ENCODE assay signal across 16 cellular contexts in the genomic region with DNA sequence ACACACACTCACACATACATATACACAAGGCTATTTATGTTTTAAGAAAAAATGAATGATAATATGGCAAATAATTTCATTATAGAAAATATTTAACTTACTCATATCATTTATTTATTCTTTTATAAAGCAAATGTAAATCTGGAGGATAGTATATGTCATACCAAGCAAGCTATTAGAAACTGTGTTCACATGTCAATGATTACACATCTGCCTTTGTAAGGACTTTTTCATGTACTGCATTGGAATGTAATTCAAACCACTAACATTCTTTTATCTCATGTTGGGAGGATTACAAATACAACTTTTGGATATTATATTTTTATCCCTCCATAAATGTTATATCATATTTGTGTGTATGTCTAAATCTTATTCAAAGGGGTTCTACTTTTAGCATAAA.
"Had no signal": no experiment of that assay in that cellular context is flagged by ENCODE, and none has a peak within 500 bp of the region (broad histone marks: within the 10 kb centered on the region; RNA-seq: fewer than 3 reads in every experiment).

No MANE protein-coding gene starts in this region.

- DNase-seq: erythroblast; foreskin melanocyte; islet precursor cell; left lung; lower lobe of right lung; natural killer cell; ovary; sigmoid colon; stimulated activated CD4-positive, alpha-beta T cell treated with anti-CD3 and anti-CD28 coated beads, Interleukin-12 subunit alpha, Interleukin-12 subunit beta, amount 100 ng/mL, for 4 hours; stimulated activated naive CD4-positive, alpha-beta T cell; stomach; substantia nigra; transverse colon had no signal

- H3K27ac ChIP-seq: left lung, lower lobe of right lung, ovary, right atrium auricular region, sigmoid colon, skin epidermis, stomach, thoracic aorta, transverse colon had no signal

- H3K4me1 ChIP-seq: left lung, lower lobe of right lung, right atrium auricular region, sigmoid colon, stomach, transverse colon had no signal

- ATAC-seq: left lung, lower lobe of right lung, natural killer cell had no signal

- H3K36me3 ChIP-seq: left lung, lower lobe of right lung, ovary, right atrium auricular region, sigmoid colon, stomach, thoracic aorta, transverse colon had no signal

- H3K27me3 ChIP-seq: left lung, ovary, right atrium auricular region, sigmoid colon, stomach, transverse colon had no signal

- H3K4me3 ChIP-seq: left lung, lower lobe of right lung, ovary, right atrium auricular region, sigmoid colon, skin epidermis, stomach, thoracic aorta, transverse colon had no signal

- H3K9me3 ChIP-seq: left lung, lower lobe of right lung, ovary, right atrium auricular region, sigmoid colon, thoracic aorta had no signal
